Comparison of ENCODE assay signal across 31 cellular contexts in genomic region chr2:181103659-181104058, GRCh38.
"Had no signal": no experiment of that assay in that cellular context is flagged by ENCODE, and none has a peak within 500 bp of the region (broad histone marks: within the 10 kb centered on the region; RNA-seq: fewer than 3 reads in every experiment).

No MANE protein-coding gene starts in this region.

- H3K4me3 Mint-ChIP-seq: central memory CD8-positive, alpha-beta T cell had no signal

- H3K36me3 Mint-ChIP-seq: activated naive CD8-positive, alpha-beta T cell treated with anti-CD3 and anti-CD28 coated beads, Interleukin-2, amount 10 ng/mL, durations not matched to agents 7 days and 5 days had no signal

- H3K36me3 ChIP-seq: ascending aorta, cardiac muscle cell, MG63, SJCRH30 had no signal

- H3K27me3 Mint-ChIP-seq: activated CD4-positive, alpha-beta memory T cell treated with anti-CD3 and anti-CD28 coated beads, Interleukin-2, amount 10 ng/mL, durations not matched to agents 7 days and 5 days; activated CD8-positive, alpha-beta memory T cell treated with anti-CD3 and anti-CD28 coated beads, Interleukin-2, amount 10 ng/mL, durations not matched to agents 7 days and 5 days; activated naive CD8-positive, alpha-beta T cell treated with anti-CD3 and anti-CD28 coated beads, Interleukin-2, amount 10 ng/mL, durations not matched to agents 7 days and 5 days; central memory CD8-positive, alpha-beta T cell had no signal

- H3K27ac Mint-ChIP-seq: activated naive CD8-positive, alpha-beta T cell treated with anti-CD3 and anti-CD28 coated beads, Interleukin-2, amount 10 ng/mL, durations not matched to agents 7 days and 5 days had no signal

- H3K4me1 ChIP-seq: ascending aorta had no signal

- ATAC-seq: activated CD8-positive, alpha-beta memory T cell treated with anti-CD3 and anti-CD28 coated beads, Interleukin-2, amount 10 ng/mL, durations not matched to agents 7 days and 5 days had no signal

- H3K9me3 ChIP-seq: ascending aorta, MG63, SJCRH30 had no signal

- H3K4me3 ChIP-seq: ascending aorta, cardiac muscle cell, MG63, PC-9, SJCRH30, SK-N-MC had no signal

- DNase-seq: activated CD4-positive, alpha-beta memory T cell treated with anti-CD3 and anti-CD28 coated beads, Interleukin-2, amount 10 ng/mL, durations not matched to agents 7 days and 5 days; activated CD4-positive, alpha-beta T cell treated with anti-CD3 and anti-CD28 coated beads for 1 hour; activated CD4-positive, alpha-beta T cell treated with anti-CD3 and anti-CD28 coated beads for 48 hours; activated CD4-positive, CD25-positive, alpha-beta regulatory T cell; activated CD8-positive, alpha-beta memory T cell treated with anti-CD3 and anti-CD28 coated beads for 24 hours; activated CD8-positive, alpha-beta memory T cell treated with anti-CD3 and anti-CD28 coated beads, Interleukin-2, amount 10 ng/mL, durations not matched to agents 7 days and 5 days; activated CD8-positive, alpha-beta memory T cell treated with anti-CD3 and anti-CD28 coated beads, Interleukin-2, amount 50 U/mL, for 48 hours; activated effector memory CD4-positive, alpha-beta T cell treated with anti-CD3 and anti-CD28 coated beads, Interleukin-2, amount 50 U/mL, for 16 hours; activated naive CD4-positive, alpha-beta T cell; activated naive CD4-positive, alpha-beta T cell treated with anti-CD3 and anti-CD28 coated beads, Interleukin-2, amount 50 U/mL, for 16 hours; activated naive CD8-positive, alpha-beta T cell treated with anti-CD3 and anti-CD28 coated beads, Interleukin-2, amount 10 ng/mL, durations not matched to agents 7 days and 5 days; activated T-cell treated with anti-CD3 and anti-CD28 coated beads, Interleukin-2, amount 50 U/mL, for 48 hours; amygdala; Kasumi-1; MG63; NCI-H1048; NCI-H1105 treated with DMSO at 0.1 percent for 48 hours; NCI-H1436; NCI-H1694; NCI-H2029; NCI-H345; NCI-H524 treated with DMSO at 0.1 percent for 48 hours; NK-92 treated with Interleukin-12 subunit alpha and Interleukin-12 subunit beta, amount 100 ng/mL, for 24 hours; PC-9; Right ventricle myocardium superior; SJCRH30 had no signal

- H3K27me3 ChIP-seq: ascending aorta, cardiac muscle cell, MG63, SJCRH30 had no signal

- H3K27ac ChIP-seq: ascending aorta, cardiac muscle cell, PC-9, SJCRH30, SK-N-MC, VCaP had no signal
